14 cellular contexts compared by ENCODE assay signal in the genomic region with DNA sequence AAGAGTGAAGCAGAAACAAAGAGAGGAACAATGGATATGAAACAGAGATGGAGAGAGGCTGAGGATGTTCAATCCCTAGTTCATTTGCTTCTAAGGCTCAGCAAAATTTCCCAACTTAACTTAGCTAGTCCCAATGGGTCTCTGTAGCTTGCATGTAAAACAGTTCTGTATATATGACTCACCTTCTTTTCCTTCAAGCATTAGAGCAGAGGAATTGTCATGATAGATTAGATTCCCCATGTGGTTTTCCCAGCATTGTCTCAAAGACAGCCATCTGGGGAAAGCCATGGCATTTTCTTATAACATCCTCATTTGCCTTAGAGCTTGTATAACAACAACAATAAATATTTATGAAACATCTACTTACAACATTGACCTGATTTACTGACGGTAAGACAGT.
DNase-seq lines count a peak whose midpoint lies in the region; ATAC-seq and TF ChIP-seq lines count a peak whose summit lies in the region.
"Had no signal": no experiment of that assay in that cellular context is flagged by ENCODE, and none has a peak within 500 bp of the region (broad histone marks: within the 10 kb centered on the region; RNA-seq: fewer than 3 reads in every experiment).

No MANE protein-coding gene starts in this region.

- H3K4me3 ChIP-seq in GM23248 (no peak overlapping the region), fibroblast of mammary gland (ENCODE audit: control insufficient read depth, low read depth, low read length) (no peak overlapping the region)
- H3K4me3 ChIP-seq: BLaER1, Peyer's patch had no signal

- in situ Hi-C loops in GM23248 (cut with MboI), result no loop called here

- H3K36me3 ChIP-seq in GM23248 (ENCODE audit: low read depth), result no peaks in the 10 kb centered on the region
- H3K36me3 ChIP-seq: BLaER1, Peyer's patch had no signal

- CTCF ChIA-PET in CD4-positive, alpha-beta T cell (lab: Charles Lee), result no interaction called here

- no peak for ATAC-seq in activated naive CD4-positive, alpha-beta T cell treated with anti-CD3 and anti-CD28 coated beads, Interleukin-2, amount 50 U/mL, for 72 hours
- ATAC-seq in CD4-positive, alpha-beta T cell (ENCODE audit: poor library complexity), result no peak
- ATAC-seq: SK-N-SH treated with all-trans-retinoic acid at 6 μM for 48 hours had no signal

- DNase-seq in GM23248 (peak; percentile 57), amniotic epithelial cell (ENCODE audit: low read depth) (peak; percentile 42), fibroblast of mammary gland (ENCODE audit: low read depth) (peak; percentile 64), renal cortical epithelial cell (ENCODE audit: low read depth) (peak; percentile 47), COLO668 (lab: John Stamatoyannopoulos, UW; ENCODE audit: unreplicated experiment) (no peak), erythroblast (lab: John Stamatoyannopoulos, UW) (no peak)
- DNase-seq in activated naive CD4-positive, alpha-beta T cell treated with anti-CD3 and anti-CD28 coated beads, Interleukin-2, amount 50 U/mL, for 72 hours (ENCODE audit: low spot score in 2 of 2), result no peak
- no peak for DNase-seq in CD4-positive, alpha-beta T cell
- DNase-seq: NCI-H1048, NCI-H82, Peyer's patch, SHP77 had no signal

- no peak overlapping the region for H3K4me3 Mint-ChIP-seq in CD4-positive, alpha-beta T cell

- POLR2A ChIA-PET in CD4-positive, alpha-beta T cell (lab: Charles Lee), result no interaction called here

- H3K79me2 ChIP-seq in GM23248 (ENCODE audit: insufficient read depth), result no peaks in the 10 kb centered on the region

- peaks cover 0 to 6% of the 10 kb centered on the region in 2 donors for H3K9me3 Mint-ChIP-seq in activated naive CD4-positive, alpha-beta T cell treated with anti-CD3 and anti-CD28 coated beads, Interleukin-2, amount 50 U/mL, for 72 hours
- no peaks in the 10 kb centered on the region for H3K9me3 Mint-ChIP-seq in CD4-positive, alpha-beta T cell

- no peaks in the 10 kb centered on the region for H3K27me3 Mint-ChIP-seq in CD4-positive, alpha-beta T cell

- no peaks in the 10 kb centered on the region for H3K27me3 ChIP-seq in GM23248 (replicated peaks; ENCODE audit: insufficient read depth)
- no peaks in the 10 kb centered on the region for H3K27me3 ChIP-seq in CD4-positive, alpha-beta T cell (ENCODE audit: control insufficient read depth, insufficient read depth, low read length)
- H3K27me3 ChIP-seq: BLaER1, Peyer's patch had no signal

- H3K4me1 Mint-ChIP-seq in CD4-positive, alpha-beta T cell (ENCODE audit: low read depth), result no peaks in the 10 kb centered on the region

- peaks cover 25% of the 10 kb centered on the region for H3K4me1 ChIP-seq in GM23248 (ENCODE audit: insufficient read depth)
- H3K4me1 ChIP-seq: BLaER1, Peyer's patch had no signal

- H3K4me2 ChIP-seq in GM23248 (ENCODE audit: unreplicated experiment), result no peak overlapping the region
- H3K4me2 ChIP-seq: BLaER1 had no signal

- no peaks in the 10 kb centered on the region for H4K20me1 ChIP-seq in GM23248 (ENCODE audit: insufficient read depth)
- H4K20me1 ChIP-seq: BLaER1 had no signal

- TF ChIP-seq CTCF in fibroblast of mammary gland (conservative IDR thresholded peaks at IDR 0.05; ENCODE audit: control insufficient read depth, insufficient read depth, low read depth, low read length), result no peak
- no peak for TF ChIP-seq CTCF in CD4-positive, alpha-beta T cell (IDR thresholded peaks at IDR 0.05)

- no peaks in the 10 kb centered on the region for H3K9me2 ChIP-seq in GM23248 (ENCODE audit: insufficient read depth)

- H3K36me3 Mint-ChIP-seq in activated naive CD4-positive, alpha-beta T cell treated with anti-CD3 and anti-CD28 coated beads, Interleukin-2, amount 50 U/mL, for 72 hours, result no peaks in the 10 kb centered on the region
- H3K36me3 Mint-ChIP-seq in CD4-positive, alpha-beta T cell (ENCODE audit: low read depth), result no peaks in the 10 kb centered on the region

- H3K27ac ChIP-seq in GM23248, result no peak overlapping the region
- H3K27ac ChIP-seq in CD4-positive, alpha-beta T cell (ENCODE audit: low read depth, low read length), result no peak overlapping the region
- H3K27ac ChIP-seq: BLaER1, Peyer's patch had no signal

- no peak overlapping the region for H2AFZ ChIP-seq in GM23248

- H3K9me3 ChIP-seq in GM23248 (ENCODE audit: low read depth), result no peaks in the 10 kb centered on the region
- H3K9me3 ChIP-seq in CD4-positive, alpha-beta T cell (ENCODE audit: control insufficient read depth, low read length), result no peaks in the 10 kb centered on the region
- H3K9me3 ChIP-seq: BLaER1, Peyer's patch had no signal

- 96 to 97% methylated on average over 1 of the region's 1 CpG for WGBS in GM23248 (ENCODE audit: low coverage in 1 of 2, low lambda C conversion rate in 2 of 2, missing lambda C conversion rate in 2 of 2), 2 experiments

- TF ChIP-seq POLR2A in erythroblast (IDR thresholded peaks at IDR 0.05; ENCODE audit: low read length), result no peak

- no peak overlapping the region for H3K27ac Mint-ChIP-seq in activated naive CD4-positive, alpha-beta T cell treated with anti-CD3 and anti-CD28 coated beads, Interleukin-2, amount 50 U/mL, for 72 hours
- no peak overlapping the region for H3K27ac Mint-ChIP-seq in CD4-positive, alpha-beta T cell

- intact Hi-C loops in CD4-positive, alpha-beta T cell (cut with DNase I, micrococcal nuclease), result no loop called here

- peaks cover 8% of the 10 kb centered on the region for H3F3A ChIP-seq in GM23248 (ENCODE audit: insufficient read depth)

- no peak overlapping the region for H3K9ac ChIP-seq in GM23248
- H3K9ac ChIP-seq: BLaER1 had no signal

Comparison
In these comparisons a context has a peak if more than half of its experiments do, and no peak if none do; other contexts are left out.
1. DNase-seq: peak in GM23248 (single experiment), amniotic epithelial cell (single experiment), fibroblast of mammary gland (single experiment) and renal cortical epithelial cell (single experiment); none in activated naive CD4-positive, alpha-beta T cell treated with anti-CD3 and anti-CD28 coated beads, Interleukin-2, amount 50 U/mL, for 72 hours (0 of 2), COLO668 (single experiment), CD4-positive, alpha-beta T cell (0 of 10) and erythroblast (0 of 2).